In the genomic region with DNA sequence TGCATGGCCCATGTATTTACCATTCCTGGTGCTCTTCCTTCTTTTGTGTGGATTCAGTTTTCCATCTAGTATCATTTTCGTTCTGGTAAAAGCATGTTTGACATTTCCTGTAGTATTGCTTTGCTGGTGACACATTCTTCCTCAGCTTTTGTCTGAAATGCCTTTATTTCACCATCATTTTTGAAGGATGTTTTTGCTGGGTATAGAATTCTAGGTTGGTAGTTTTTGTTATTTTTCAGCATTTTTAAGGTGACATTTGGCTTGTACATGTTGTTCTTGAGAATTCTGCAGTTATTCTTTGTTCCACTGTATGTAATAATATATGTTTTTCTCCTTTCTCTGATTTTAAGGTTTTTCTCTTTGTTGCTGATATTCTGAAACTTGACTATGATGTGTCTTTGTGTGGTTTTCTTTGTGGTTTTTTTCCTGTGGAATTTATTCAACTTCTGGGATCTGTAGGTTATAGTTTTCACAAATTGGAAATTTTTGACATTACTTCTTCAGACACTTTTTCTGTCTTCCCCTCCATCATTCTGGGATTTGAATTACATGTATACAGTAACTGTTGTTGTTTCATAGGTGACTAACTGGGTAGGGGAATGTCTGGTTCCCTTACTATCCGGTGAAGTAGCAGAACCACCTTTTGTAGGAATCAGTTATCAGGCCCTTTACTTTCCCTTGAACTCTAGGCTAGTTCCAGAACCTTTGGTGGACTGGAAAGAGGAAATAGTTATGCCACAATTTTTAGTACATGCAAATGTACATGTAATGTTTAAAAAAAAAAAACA, we compare ENCODE assay signal across 2 cellular contexts.
TF ChIP-seq lines count a peak whose summit lies in the region.

No MANE protein-coding gene starts in this region.

TF ChIP-seq in WTC11, 78 proteins besides CTCF, POLR2A, EP300 and RAD21:
- TF ChIP-seq FOXJ3 (CRISPR knock-in tag; IDR thresholded peaks at IDR 0.05; ENCODE audit: borderline replicate concordance) (no peak), ESRRA (CRISPR knock-in tag; IDR thresholded peaks at IDR 0.05; ENCODE audit: borderline replicate concordance) (no peak), ZNF671 (CRISPR knock-in tag; IDR thresholded peaks at IDR 0.05) (no peak), ZNF219 (CRISPR knock-in tag; IDR thresholded peaks at IDR 0.05; ENCODE audit: borderline replicate concordance) (no peak), NFYB (CRISPR knock-in tag; conservative IDR thresholded peaks at IDR 0.05; ENCODE audit: low read depth) (no peak), SMAD3 (CRISPR knock-in tag; IDR thresholded peaks at IDR 0.05; ENCODE audit: borderline replicate concordance) (no peak)
- TF ChIP-seq, protein P1, sequence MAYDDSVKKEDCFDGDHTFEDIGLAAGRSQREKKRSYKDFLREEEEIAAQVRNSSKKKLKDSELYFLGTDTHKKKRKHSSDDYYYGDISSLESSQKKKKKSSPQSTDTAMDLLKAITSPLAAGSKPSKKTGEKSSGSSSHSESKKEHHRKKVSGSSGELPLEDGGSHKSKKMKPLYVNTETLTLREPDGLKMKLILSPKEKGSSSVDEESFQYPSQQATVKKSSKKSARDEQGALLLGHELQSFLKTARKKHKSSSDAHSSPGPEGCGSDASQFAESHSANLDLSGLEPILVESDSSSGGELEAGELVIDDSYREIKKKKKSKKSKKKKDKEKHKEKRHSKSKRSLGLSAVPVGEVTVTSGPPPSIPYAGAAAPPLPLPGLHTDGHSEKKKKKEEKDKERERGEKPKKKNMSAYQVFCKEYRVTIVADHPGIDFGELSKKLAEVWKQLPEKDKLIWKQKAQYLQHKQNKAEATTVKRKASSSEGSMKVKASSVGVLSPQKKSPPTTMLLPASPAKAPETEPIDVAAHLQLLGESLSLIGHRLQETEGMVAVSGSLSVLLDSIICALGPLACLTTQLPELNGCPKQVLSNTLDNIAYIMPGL (CRISPR knock-in tag; IDR thresholded peaks at IDR 0.05), result no peak
TF ChIP-seq in WTC11: peak in this region for 0.

TF ChIP-seq in endothelial cell of umbilical vein, 7 proteins besides CTCF, POLR2A, EP300 and RAD21:
- peak; percentile 34 for TF ChIP-seq FOS (IDR thresholded peaks at IDR 0.05; ENCODE audit: borderline replicate concordance, insufficient read depth, low read length)
- no peak for TF ChIP-seq EZH2 (IDR thresholded peaks at IDR 0.05; ENCODE audit: borderline replicate concordance, low read depth, low read length, severe bottlenecking)
- TF ChIP-seq MYC (IDR thresholded peaks at IDR 0.05; ENCODE audit: low read depth, low read length), result no peak
- peak; percentile 11 for TF ChIP-seq JUN (IDR thresholded peaks at IDR 0.05; ENCODE audit: borderline replicate concordance, insufficient read depth, insufficient read length, low read depth)
- no peak for TF ChIP-seq POLR2AphosphoS5 (IDR thresholded peaks at IDR 0.05; ENCODE audit: insufficient read depth, low read depth, low read length)
- no peak for TF ChIP-seq GATA2 (IDR thresholded peaks at IDR 0.05; ENCODE audit: insufficient read depth, insufficient read length, low read depth, low read length)
- TF ChIP-seq, protein P2, sequence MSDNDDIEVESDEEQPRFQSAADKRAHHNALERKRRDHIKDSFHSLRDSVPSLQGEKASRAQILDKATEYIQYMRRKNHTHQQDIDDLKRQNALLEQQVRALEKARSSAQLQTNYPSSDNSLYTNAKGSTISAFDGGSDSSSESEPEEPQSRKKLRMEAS (IDR thresholded peaks at IDR 0.05; ENCODE audit: insufficient read depth, insufficient read length), result no peak
